Comparison of ENCODE assay signal across 8 cellular contexts in genomic region chr17:72419866-72420774, GRCh38.
DNase-seq lines count a peak whose midpoint lies in the region; ATAC-seq and TF ChIP-seq lines count a peak whose summit lies in the region.

No MANE protein-coding gene starts in this region.

- ATAC-seq in GM18498 (IDR thresholded peaks at IDR 0.05; ENCODE audit: unreplicated experiment): peak; percentile 56
- ATAC-seq in naive thymus-derived CD8-positive, alpha-beta T cell: no peak

- peaks cover 15% of the 10 kb centered on the region for H3K36me3 Mint-ChIP-seq in mesothelial cell of epicardium
- peaks cover 0 to 10% (median 2%) of the 10 kb centered on the region in 3 donors for H3K36me3 Mint-ChIP-seq in naive thymus-derived CD8-positive, alpha-beta T cell

- DNase-seq in GM23248: peak; percentile 12
- DNase-seq in NCI-H2107 (lab: John Stamatoyannopoulos, UW): peak; percentile 80
- DNase-seq in mesothelial cell of epicardium (ENCODE audit: low spot score in 2 of 2, unreplicated experiment in 2 of 2): no peak
- no peak for DNase-seq in BE2C
- DNase-seq in naive thymus-derived CD8-positive, alpha-beta T cell: no peak
- DNase-seq in NCI-H1048 (lab: John Stamatoyannopoulos, UW): no peak
- no peak for DNase-seq in HuH-7 (ENCODE audit: low spot score)

- H3K4me3 ChIP-seq in GM23248 (no peak overlapping the region), BE2C (ENCODE audit: low read depth, low read length) (no peak overlapping the region)

- peak overlapping the region; percentile 25 for H3K27ac Mint-ChIP-seq in mesothelial cell of epicardium
- no peak overlapping the region for H3K27ac Mint-ChIP-seq in naive thymus-derived CD8-positive, alpha-beta T cell

- H3K36me3 ChIP-seq in GM23248 (ENCODE audit: low read depth) (peaks cover 6% of the 10 kb centered on the region; the same call in 1 of the 2 replicates), BE2C (no peaks in the 10 kb centered on the region)

- H3K9me2 ChIP-seq in GM23248 (ENCODE audit: insufficient read depth): no peaks in the 10 kb centered on the region

- H3F3A ChIP-seq in GM23248 (ENCODE audit: insufficient read depth): 0 out of 2 replicates have a peak, but pooled peaks cover 14% of the 10 kb centered on the region

- no peaks in the 10 kb centered on the region for H3K27me3 ChIP-seq in GM23248 (replicated peaks; ENCODE audit: insufficient read depth)
- no peaks in the 10 kb centered on the region for H3K27me3 ChIP-seq in BE2C

- no peaks in the 10 kb centered on the region for H3K9me3 ChIP-seq in GM23248 (ENCODE audit: low read depth)
- H3K9me3 ChIP-seq in BE2C: no peaks in the 10 kb centered on the region

- H3K79me2 ChIP-seq in GM23248 (ENCODE audit: insufficient read depth): no peaks in the 10 kb centered on the region

- in situ Hi-C loops in GM23248 (cut with MboI): no loop called here

- H2AFZ ChIP-seq in GM23248: no peak overlapping the region

- TF ChIP-seq CTCF in mesothelial cell of epicardium (IDR thresholded peaks at IDR 0.05; ENCODE audit: unreplicated experiment) (no peak), BE2C (IDR thresholded peaks at IDR 0.05; ENCODE audit: low read depth, low read length) (no peak)

- no peaks in the 10 kb centered on the region for H3K27me3 Mint-ChIP-seq in mesothelial cell of epicardium (ENCODE audit: low read depth)
- peaks cover 0 to 19% (median 8%) of the 10 kb centered on the region in 5 donors for H3K27me3 Mint-ChIP-seq in naive thymus-derived CD8-positive, alpha-beta T cell

- peaks cover 30% of the 10 kb centered on the region for H3K4me1 Mint-ChIP-seq in mesothelial cell of epicardium
- H3K4me1 Mint-ChIP-seq in naive thymus-derived CD8-positive, alpha-beta T cell: no peaks in the 10 kb centered on the region

- no peak overlapping the region for H3K4me2 ChIP-seq in GM23248 (ENCODE audit: unreplicated experiment)

- H3K4me1 ChIP-seq in GM23248 (ENCODE audit: insufficient read depth): peaks cover 33% of the 10 kb centered on the region
- H3K4me1 ChIP-seq in BE2C: peaks cover 17% of the 10 kb centered on the region

- no peak overlapping the region for H3K4me3 Mint-ChIP-seq in mesothelial cell of epicardium
- H3K4me3 Mint-ChIP-seq in naive thymus-derived CD8-positive, alpha-beta T cell: no peak overlapping the region

- WGBS in GM23248 (ENCODE audit: low coverage in 1 of 2, low lambda C conversion rate in 2 of 2, missing lambda C conversion rate in 2 of 2), 2 experiments: 88% methylated on average over 11 of the region's 11 CpGs

- H4K20me1 ChIP-seq in GM23248 (ENCODE audit: insufficient read depth): no peaks in the 10 kb centered on the region

- no peak overlapping the region for H3K27ac ChIP-seq in GM23248

- no peak overlapping the region for H3K9ac ChIP-seq in GM23248

- POLR2A ChIA-PET in naive thymus-derived CD8-positive, alpha-beta T cell (lab: Charles Lee): no interaction called here

- H3K9me3 Mint-ChIP-seq in mesothelial cell of epicardium: peaks cover 19% of the 10 kb centered on the region
- peaks cover 0 to 25% (median 10%) of the 10 kb centered on the region in 9 donors for H3K9me3 Mint-ChIP-seq in naive thymus-derived CD8-positive, alpha-beta T cell

Comparison
In these comparisons a context has a peak if more than half of its experiments do, and no peak if none do; other contexts are left out.
1. DNase-seq: peak in GM23248 (single experiment) and NCI-H2107 (single experiment); none in mesothelial cell of epicardium (0 of 2), BE2C (single experiment), naive thymus-derived CD8-positive, alpha-beta T cell (0 of 10), NCI-H1048 (single experiment) and HuH-7 (single experiment).